In genomic region chr21:33261635-33262034, GRCh38 we compare ENCODE assay signal across 12 cellular contexts. TPM values are rescaled to one million over a fixed set of nuclear protein-coding genes. Genes with fewer than 3 reads are reported as not detected.
DNase-seq lines count a peak whose midpoint lies in the region; ATAC-seq, FAIRE-seq and TF ChIP-seq lines count a peak whose summit lies in the region.
"Had no signal": no experiment of that assay in that cellular context is flagged by ENCODE, and none has a peak within 500 bp of the region (broad histone marks: within the 10 kb centered on the region; RNA-seq: fewer than 3 reads in every experiment).

No MANE protein-coding gene starts in this region.

- H3K9me3 ChIP-seq in small intestine (ENCODE audit: control insufficient read depth, low read depth): no peaks in the 10 kb centered on the region
- H3K9me3 ChIP-seq: suprapubic skin had no signal

- peak; percentile 28 for DNase-seq in AG04449 (ENCODE audit: low read depth, low spot score)
- DNase-seq in GM12865 (ENCODE audit: low read depth): peak; percentile 57
- DNase-seq in SKM-1 (lab: John Stamatoyannopoulos, UW; ENCODE audit: unreplicated experiment): peak; percentile 86
- DNase-seq in fibroblast of villous mesenchyme (ENCODE audit: low read depth): peak; percentile 65
- no peak for DNase-seq in small intestine
- DNase-seq: amniotic stem cell, NCI-H526 treated with DMSO at 0.1 percent for 48 hours had no signal

- TF ChIP-seq CTCF in AG04449 (IDR thresholded peaks at IDR 0.05; ENCODE audit: insufficient read depth, low read length, missing control alignments) (no peak), GM12865 (IDR thresholded peaks at IDR 0.05; ENCODE audit: insufficient read depth, low read depth, low read length, missing control alignments) (no peak), fibroblast of villous mesenchyme (IDR thresholded peaks at IDR 0.05; ENCODE audit: insufficient read depth, low read depth, low read length) (no peak)

- FAIRE-seq in small intestine (lab: Jason Lieb, UNC): no peak

- CTCF ChIA-PET in AG04449 (lab: Yijun Ruan, JAX): interaction anchor here (0.8 to 1.8 kb wide), 2 partner anchors 11 to 100 kb away, joined by 3 to 5 read pairs; no protein-coding TSS in a partner anchor

- peaks cover 0 to 3% of the 10 kb centered on the region in 2 donors for H3K4me1 ChIP-seq in small intestine (ENCODE audit: control insufficient read depth in 2 of 2, insufficient read depth in 1 of 2, low read depth in 1 of 2, low read length in 1 of 2)

- H3K36me3 ChIP-seq in small intestine (ENCODE audit: control insufficient read depth in 2 of 2, insufficient read depth in 2 of 2, low read length in 2 of 2): peaks cover 0 to 12% of the 10 kb centered on the region in 2 donors

- H3K27me3 ChIP-seq in small intestine (ENCODE audit: control insufficient read depth in 2 of 2, insufficient read depth in 2 of 2, low read length in 2 of 2): no peaks in the 10 kb centered on the region
- H3K27me3 ChIP-seq: suprapubic skin had no signal

- ATAC-seq in HG02938 (IDR thresholded peaks at IDR 0.05; ENCODE audit: unreplicated experiment) (no peak), HG02885 (IDR thresholded peaks at IDR 0.05; ENCODE audit: poor library complexity, unreplicated experiment) (no peak), GM21367 (IDR thresholded peaks at IDR 0.05; ENCODE audit: unreplicated experiment) (no peak)
- ATAC-seq: WTC11 had no signal

- H3K27ac ChIP-seq in small intestine (ENCODE audit: low read depth in 1 of 2, low read length in 1 of 2): no peak overlapping the region
- H3K27ac ChIP-seq: suprapubic skin had no signal

- H3K4me3 ChIP-seq in AG04449 (ENCODE audit: low read depth, low read length): no peak overlapping the region
- H3K4me3 ChIP-seq in GM12865 (ENCODE audit: low read depth, low read length): no peak overlapping the region
- H3K4me3 ChIP-seq in fibroblast of villous mesenchyme (ENCODE audit: low read depth, low read length): no peak overlapping the region
- no peak overlapping the region for H3K4me3 ChIP-seq in small intestine (ENCODE audit: low read depth in 1 of 2, low read length in 2 of 2)
- H3K4me3 ChIP-seq: suprapubic skin had no signal

- POLR2A ChIA-PET in AG04449 (lab: Yijun Ruan, JAX): no interaction called here

- WGBS in small intestine, 3 donors: 63 to 93% (median 68%) methylated on average over 3 of the region's 3 CpGs

RNA-seq across cellular contexts. Expression of gene IL10RB, which starts 4.5 kb away (rescaled TPM):
- total RNA-seq in fibroblast of villous mesenchyme: 34.5 and 60.9 TPM in 2 replicates
- polyA plus RNA-seq in small intestine: 10 to 100 TPM; 30.9 to 46.7 (median 41.2) TPM

RNA-seq across cellular contexts. Expression of gene IFNAR2, which starts 31.9 kb away (rescaled TPM):
- 3.9 and 5.2 TPM in 2 replicates for total RNA-seq in fibroblast of villous mesenchyme
- 10 to 100 TPM in 2 of 3 donors, 1 to 10 TPM in 1; 4.9 to 15.8 (median 12.7) TPM for polyA plus RNA-seq in small intestine
